Comparison of ENCODE assay signal across 8 cellular contexts in the genomic region with DNA sequence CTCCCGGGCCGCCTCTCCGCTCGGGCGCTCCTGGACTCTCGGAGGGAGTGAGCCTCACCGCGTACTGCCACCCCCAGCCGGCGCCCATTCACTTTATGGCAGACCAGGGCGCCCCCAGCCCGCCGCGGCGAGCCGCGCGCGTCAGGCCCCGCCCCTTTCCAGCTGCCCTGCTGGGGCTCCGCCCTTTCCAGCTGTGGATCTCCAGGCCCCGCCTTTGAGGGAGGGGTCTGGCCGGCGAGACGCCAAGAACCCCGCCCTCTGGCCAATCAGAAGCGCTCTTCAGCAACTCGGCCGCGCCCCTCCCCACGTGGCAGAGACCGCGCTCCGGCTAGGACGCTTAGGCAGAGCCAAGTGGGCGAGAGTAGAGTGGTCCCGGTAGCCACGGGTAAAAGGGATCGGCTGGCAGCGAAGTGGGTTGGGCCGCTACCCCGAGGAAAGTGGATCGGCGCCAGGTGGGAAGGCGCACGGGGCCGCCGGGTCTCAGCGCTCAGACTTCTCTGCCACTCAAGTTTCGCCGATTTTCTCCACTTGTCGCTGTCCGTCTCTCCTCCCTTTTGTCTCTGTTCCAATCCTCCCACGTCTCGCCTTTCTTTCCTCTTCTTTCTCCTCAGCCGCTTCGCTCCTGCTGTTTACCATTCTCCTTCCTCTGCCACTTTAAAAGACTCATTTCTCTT. TPM values are rescaled to one million over a fixed set of nuclear protein-coding genes. Genes with fewer than 3 reads are reported as not detected.
A peak's percentile ranks its signal among the peaks of the same experiment; 100 is the strongest.
DNase-seq lines count a peak whose midpoint lies in the region; ATAC-seq, FAIRE-seq and TF ChIP-seq lines count a peak whose summit lies in the region.

A gene (minus strand): TSS at position 69 of the 674 bp plus-strand sequence. CDS start 9,432 bp downstream, outside the sequence.

- TF ChIP-seq CTCF in A549 (IDR thresholded peaks at IDR 0.05), result no peak

- CTCF ChIA-PET in A549 (lab: Yijun Ruan, JAX), result interaction anchor here (0.7 to 24.2 kb wide), 7 partner anchors 11 to 330 kb away, joined by 3 to 886 read pairs (median 4); a partner anchor contains a TSS

- TF ChIP-seq EP300 in A549 (IDR thresholded peaks at IDR 0.05), result no peak

- TF ChIP-seq RAD21 in A549 (conservative IDR thresholded peaks at IDR 0.05 in 1 of 2, IDR thresholded peaks at IDR 0.05 in 1 of 2), result no peak

- H3K4me1 ChIP-seq in A549 (peaks cover 18% of the 10 kb centered on the region), NT2/D1 (ENCODE audit: insufficient read depth, insufficient read length) (peaks cover 2% of the 10 kb centered on the region), mucosa of stomach (ENCODE audit: control insufficient read depth, insufficient read depth, low read length) (peaks cover 11% of the 10 kb centered on the region)

- POLR2A ChIA-PET in A549 (lab: Yijun Ruan, JAX), result interaction anchor here (0.5 kb wide), 1 partner anchor 125 kb away, joined by 4 read pairs; no protein-coding TSS in a partner anchor

- H3K9ac ChIP-seq in NT2/D1 (ENCODE audit: insufficient read length, low read depth), result peak within 1 kb of the TSS; percentile 25
- H3K9ac ChIP-seq in mucosa of stomach (ENCODE audit: low read length), result no peak within 1 kb of the TSS

- H3K4me2 ChIP-seq in A549, result peak within 1 kb of the TSS; percentile 95

- H3K4me3 ChIP-seq in A549 (peak within 1 kb of the TSS; percentile 55), NT2/D1 (ENCODE audit: insufficient read length, low read depth) (peak within 1 kb of the TSS; percentile 53), mucosa of stomach (ENCODE audit: low read length) (peak within 1 kb of the TSS; percentile 50)

- peak; percentile 41 to 68 for ATAC-seq in A549
- ATAC-seq in HG03196 (IDR thresholded peaks at IDR 0.05; ENCODE audit: unreplicated experiment), result peak; percentile 42

- H3K9me3 ChIP-seq in A549, result no peaks in the 10 kb centered on the region
- H3K9me3 ChIP-seq in NT2/D1 (ENCODE audit: insufficient read depth, low read length), result no peaks in the 10 kb centered on the region
- H3K9me3 ChIP-seq in mucosa of stomach (ENCODE audit: control insufficient read depth, low read length), result no peaks in the 10 kb centered on the region

- DNase-seq in A549 (ENCODE audit: low read depth in 1 of 2, low spot score in 1 of 2) (peak; percentile 89 to 96), GM18507 (ENCODE audit: extremely low spot score, insufficient read length, low read depth) (peak; percentile 92), NT2/D1 (ENCODE audit: low read depth, low spot score) (peak; percentile 78), erythroblast (lab: John Stamatoyannopoulos, UW) (peak; percentile 96 to 98)
- DNase-seq in activated T-cell treated with anti-CD3 and anti-CD28 coated beads, Interleukin-2, amount 50 U/mL, for 1 hour, result peak; percentile 90
- DNase-seq in stimulated activated CD8-positive, alpha-beta memory T cell treated with anti-CD3 and anti-CD28 coated beads, Interleukin-4, amount 100 ng/mL, for 1 hour (ENCODE audit: low read depth in 2 of 2, low spot score in 1 of 2), result peak; percentile 43 to 76

- FAIRE-seq in A549 (lab: Jason Lieb, UNC) (no peak), GM18507 (lab: Jason Lieb, UNC) (peak; percentile 83)

- H3K36me3 ChIP-seq in NT2/D1 (ENCODE audit: insufficient read depth, insufficient read length, low read length) (no peaks in the 10 kb centered on the region), mucosa of stomach (ENCODE audit: control insufficient read depth, insufficient read depth, low read length) (no peaks in the 10 kb centered on the region)

- TF ChIP-seq POLR2A in A549 (IDR thresholded peaks at IDR 0.05; ENCODE audit: low read length) (no peak), erythroblast (IDR thresholded peaks at IDR 0.05; ENCODE audit: low read length) (no peak)

- H3K27me3 ChIP-seq in NT2/D1 (ENCODE audit: insufficient read depth, insufficient read length) (peaks cover 54% of the 10 kb centered on the region), mucosa of stomach (ENCODE audit: control insufficient read depth, insufficient read depth, low read length) (peaks cover 35% of the 10 kb centered on the region)

- WGBS in A549 (ENCODE audit: missing lambda C conversion rate), result 8% methylated on average over 30 of the region's 57 CpGs

- H3K27ac ChIP-seq in A549, result peak within 1 kb of the TSS in 1 of 2 experiments; percentile 62; a peak in 2 of 6 replicates

TF ChIP-seq in A549, 52 proteins besides CTCF, POLR2A, EP300 and RAD21 (continues in another document):
- TF ChIP-seq JUN (IDR thresholded peaks at IDR 0.05) (no peak), RNF2 (IDR thresholded peaks at IDR 0.05; ENCODE audit: borderline replicate concordance, low read depth) (0 out of 2 replicates have a peak, but pooled peaks have one; percentile 78), NFE2L2 (conservative IDR thresholded peaks at IDR 0.05; ENCODE audit: low read length) (no peak), ZSCAN20 (CRISPR knock-in tag; IDR thresholded peaks at IDR 0.05) (no peak), KDM5A (IDR thresholded peaks at IDR 0.05) (no peak), BHLHE40 (IDR thresholded peaks at IDR 0.05; ENCODE audit: low read depth, low read length) (no peak), PHF8 (IDR thresholded peaks at IDR 0.05; ENCODE audit: borderline replicate concordance, low read depth) (peak; percentile 28; the same call in 1 of the 2 replicates), SREBF2 (IDR thresholded peaks at IDR 0.05) (no peak), RARB (CRISPR knock-in tag; IDR thresholded peaks at IDR 0.05) (no peak), TP53 (CRISPR knock-in tag; IDR thresholded peaks at IDR 0.05) (no peak), NPAS2 (CRISPR knock-in tag; IDR thresholded peaks at IDR 0.05; ENCODE audit: borderline replicate concordance) (no peak), SMC3 (IDR thresholded peaks at IDR 0.05) (no peak), HOXA7 (CRISPR knock-in tag; IDR thresholded peaks at IDR 0.05) (no peak), EHF (CRISPR knock-in tag; IDR thresholded peaks at IDR 0.05) (no peak), CBX8 (IDR thresholded peaks at IDR 0.05) (no peak), RCOR1 (IDR thresholded peaks at IDR 0.05; ENCODE audit: low read depth, low read length) (no peak), FOXS1 (CRISPR knock-in tag; IDR thresholded peaks at IDR 0.05) (no peak), CHD2 (IDR thresholded peaks at IDR 0.05; ENCODE audit: low read length, partially characterized antibody) (no peak), MAZ (IDR thresholded peaks at IDR 0.05; ENCODE audit: borderline replicate concordance, low read depth, low read length) (no peak)
- TF ChIP-seq, protein P1, sequence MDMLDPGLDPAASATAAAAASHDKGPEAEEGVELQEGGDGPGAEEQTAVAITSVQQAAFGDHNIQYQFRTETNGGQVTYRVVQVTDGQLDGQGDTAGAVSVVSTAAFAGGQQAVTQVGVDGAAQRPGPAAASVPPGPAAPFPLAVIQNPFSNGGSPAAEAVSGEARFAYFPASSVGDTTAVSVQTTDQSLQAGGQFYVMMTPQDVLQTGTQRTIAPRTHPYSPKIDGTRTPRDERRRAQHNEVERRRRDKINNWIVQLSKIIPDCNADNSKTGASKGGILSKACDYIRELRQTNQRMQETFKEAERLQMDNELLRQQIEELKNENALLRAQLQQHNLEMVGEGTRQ (IDR thresholded peaks at IDR 0.05), result peak; percentile 75
- TF ChIP-seq, protein P2, sequence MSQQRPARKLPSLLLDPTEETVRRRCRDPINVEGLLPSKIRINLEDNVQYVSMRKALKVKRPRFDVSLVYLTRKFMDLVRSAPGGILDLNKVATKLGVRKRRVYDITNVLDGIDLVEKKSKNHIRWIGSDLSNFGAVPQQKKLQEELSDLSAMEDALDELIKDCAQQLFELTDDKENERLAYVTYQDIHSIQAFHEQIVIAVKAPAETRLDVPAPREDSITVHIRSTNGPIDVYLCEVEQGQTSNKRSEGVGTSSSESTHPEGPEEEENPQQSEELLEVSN (IDR thresholded peaks at IDR 0.05; ENCODE audit: borderline replicate concordance, low read depth), result peak; percentile 88
- TF ChIP-seq, protein P3, sequence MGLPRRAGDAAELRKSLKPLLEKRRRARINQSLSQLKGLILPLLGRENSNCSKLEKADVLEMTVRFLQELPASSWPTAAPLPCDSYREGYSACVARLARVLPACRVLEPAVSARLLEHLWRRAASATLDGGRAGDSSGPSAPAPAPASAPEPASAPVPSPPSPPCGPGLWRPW (IDR thresholded peaks at IDR 0.05), result no peak
- TF ChIP-seq, protein P4, sequence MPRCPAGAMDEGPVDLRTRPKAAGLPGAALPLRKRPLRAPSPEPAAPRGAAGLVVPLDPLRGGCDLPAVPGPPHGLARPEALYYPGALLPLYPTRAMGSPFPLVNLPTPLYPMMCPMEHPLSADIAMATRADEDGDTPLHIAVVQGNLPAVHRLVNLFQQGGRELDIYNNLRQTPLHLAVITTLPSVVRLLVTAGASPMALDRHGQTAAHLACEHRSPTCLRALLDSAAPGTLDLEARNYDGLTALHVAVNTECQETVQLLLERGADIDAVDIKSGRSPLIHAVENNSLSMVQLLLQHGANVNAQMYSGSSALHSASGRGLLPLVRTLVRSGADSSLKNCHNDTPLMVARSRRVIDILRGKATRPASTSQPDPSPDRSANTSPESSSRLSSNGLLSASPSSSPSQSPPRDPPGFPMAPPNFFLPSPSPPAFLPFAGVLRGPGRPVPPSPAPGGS (IDR thresholded peaks at IDR 0.05), result no peak
- TF ChIP-seq, protein P5, sequence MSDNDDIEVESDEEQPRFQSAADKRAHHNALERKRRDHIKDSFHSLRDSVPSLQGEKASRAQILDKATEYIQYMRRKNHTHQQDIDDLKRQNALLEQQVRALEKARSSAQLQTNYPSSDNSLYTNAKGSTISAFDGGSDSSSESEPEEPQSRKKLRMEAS (IDR thresholded peaks at IDR 0.05), result peak; percentile 87

RNA-seq across cellular contexts. Expression of the gene that starts here (rescaled TPM):
- polyA plus RNA-seq in A549 (2011; rRNA removed) (not detected in 2 replicates), A549 (2017; fragmentation: RNase III; extraction: RNeasy Plus Mini Kit Qiagen cat#74134 plus additional on column Dnase treatment) (0.09 TPM in 1 of 3 replicates, not detected in the others)
- 0.09 and 0.18 TPM in 2 replicates for polyA plus RNA-seq in A549 (2012; cell fraction: cytosol; rRNA removed)
- polyA plus RNA-seq in A549 (2012; cell fraction: nucleus; rRNA removed), result 0.31 TPM in 1 of 2 replicates, not detected in the other
- not detected in 2 replicates for polyA minus RNA-seq in A549 (2011; rRNA and poly(A)+ RNA removed)

Comparison
In these comparisons a context has a peak if more than half of its experiments do, and no peak if none do; other contexts are left out.
1. Peak in DNase-seq, ATAC-seq, H3K4me3 ChIP-seq and H3K4me2 ChIP-seq in A549; RNA of the gene not detected or under 1 TPM.